8 cellular contexts compared by ENCODE assay signal in genomic region chr1:152459596-152460528, GRCh38. TPM values are rescaled to one million over a fixed set of nuclear protein-coding genes. Genes with fewer than 3 reads are reported as not detected.
DNase-seq lines count a peak whose midpoint lies in the region; ATAC-seq and TF ChIP-seq lines count a peak whose summit lies in the region.

No MANE protein-coding gene starts in this region.

- no peaks in the 10 kb centered on the region for H3K36me3 Mint-ChIP-seq in activated CD8-positive, alpha-beta T cell treated with anti-CD3 and anti-CD28 coated beads for 36 hours (ENCODE audit: low read depth)
- H3K36me3 Mint-ChIP-seq in endothelial cell (ENCODE audit: low read depth, unreplicated experiment) (no peaks in the 10 kb centered on the region), nephron progenitor cell (ENCODE audit: low read depth) (no peaks in the 10 kb centered on the region)

- intact Hi-C loops in activated CD8-positive, alpha-beta T cell treated with anti-CD3 and anti-CD28 coated beads for 36 hours (cut with micrococcal nuclease) = loop anchor here (5.0 kb wide), 2 partner anchors 113 to 408 kb away; no protein-coding TSS in a partner anchor

- H3K9me3 Mint-ChIP-seq in activated CD8-positive, alpha-beta T cell treated with anti-CD3 and anti-CD28 coated beads for 36 hours = no peaks in the 10 kb centered on the region
- no peaks in the 10 kb centered on the region for H3K9me3 Mint-ChIP-seq in endothelial cell (ENCODE audit: unreplicated experiment)
- peaks cover 55% of the 10 kb centered on the region for H3K9me3 Mint-ChIP-seq in nephron progenitor cell

- POLR2A ChIA-PET in activated CD8-positive, alpha-beta T cell treated with anti-CD3 and anti-CD28 coated beads for 36 hours (lab: Charles Lee) = interaction anchor here (1.4 kb wide), 1 partner anchor 271 kb away, joined by 4 read pairs; no protein-coding TSS in a partner anchor

- DNase-seq in AG20443 (ENCODE audit: low spot score) (peak; percentile 69), NCI-H446 (lab: John Stamatoyannopoulos, UW) (peak; percentile 39 to 72), endothelial cell (ENCODE audit: low spot score) (peak; percentile 83), nephron progenitor cell (peak; percentile 47)
- DNase-seq in activated CD8-positive, alpha-beta T cell treated with anti-CD3 and anti-CD28 coated beads for 36 hours = peak; percentile 89
- DNase-seq in stimulated activated naive CD8-positive, alpha-beta T cell treated with anti-CD3 and anti-CD28 coated beads, Interleukin-15, Interleukin-2, amounts not matched to agents 100 U/mL and 50 U/mL, for 24 hours = peak; percentile 84

- peaks cover 31% of the 10 kb centered on the region for H3K4me1 Mint-ChIP-seq in activated CD8-positive, alpha-beta T cell treated with anti-CD3 and anti-CD28 coated beads for 36 hours (ENCODE audit: low read depth)
- peaks cover 6% of the 10 kb centered on the region for H3K4me1 Mint-ChIP-seq in endothelial cell (ENCODE audit: unreplicated experiment)
- H3K4me1 Mint-ChIP-seq in nephron progenitor cell = no peaks in the 10 kb centered on the region

- CTCF ChIA-PET in activated CD8-positive, alpha-beta T cell treated with anti-CD3 and anti-CD28 coated beads for 36 hours (lab: Charles Lee) = interaction anchor here (0.7 to 3.6 kb wide), 28 partner anchors 8 to 760 kb away, joined by 3 to 153 read pairs (median 9); no protein-coding TSS in a partner anchor

- peak; percentile 94 for ATAC-seq in GM18499 (IDR thresholded peaks at IDR 0.05; ENCODE audit: insufficient read depth, unreplicated experiment)
- peak; percentile 96 for ATAC-seq in HG02938 (IDR thresholded peaks at IDR 0.05; ENCODE audit: unreplicated experiment)
- peak; percentile 93 for ATAC-seq in activated CD8-positive, alpha-beta T cell treated with anti-CD3 and anti-CD28 coated beads for 36 hours
- peak; percentile 94 for ATAC-seq in stimulated activated naive CD8-positive, alpha-beta T cell treated with anti-CD3 and anti-CD28 coated beads, Interleukin-15, Interleukin-2, amounts not matched to agents 100 U/mL and 50 U/mL, for 24 hours

- H3K27ac Mint-ChIP-seq in activated CD8-positive, alpha-beta T cell treated with anti-CD3 and anti-CD28 coated beads for 36 hours = peak overlapping the region; percentile 84
- H3K27ac Mint-ChIP-seq in endothelial cell (ENCODE audit: unreplicated experiment) = no peak overlapping the region
- no peak overlapping the region for H3K27ac Mint-ChIP-seq in nephron progenitor cell

- H3K27me3 Mint-ChIP-seq in activated CD8-positive, alpha-beta T cell treated with anti-CD3 and anti-CD28 coated beads for 36 hours = peaks cover 1% of the 10 kb centered on the region
- H3K27me3 Mint-ChIP-seq in endothelial cell (ENCODE audit: unreplicated experiment) = no peaks in the 10 kb centered on the region
- peaks cover 6% of the 10 kb centered on the region for H3K27me3 Mint-ChIP-seq in nephron progenitor cell (ENCODE audit: low read depth, poor library complexity)

- peak overlapping the region; percentile 26 for H3K4me3 Mint-ChIP-seq in activated CD8-positive, alpha-beta T cell treated with anti-CD3 and anti-CD28 coated beads for 36 hours
- H3K4me3 Mint-ChIP-seq in endothelial cell (ENCODE audit: unreplicated experiment) = no peak overlapping the region
- no peak overlapping the region for H3K4me3 Mint-ChIP-seq in nephron progenitor cell

- TF ChIP-seq CTCF in activated CD8-positive, alpha-beta T cell treated with anti-CD3 and anti-CD28 coated beads for 36 hours (IDR thresholded peaks at IDR 0.05) = peak; percentile 90
- TF ChIP-seq CTCF in endothelial cell (IDR thresholded peaks at IDR 0.05; ENCODE audit: unreplicated experiment) (peak; percentile 87), nephron progenitor cell (IDR thresholded peaks at IDR 0.05) (peak; percentile 31)

RNA-seq across cellular contexts. Expression of gene CRNN, which starts 45.8 kb away (rescaled TPM):
- not detected for total RNA-seq in activated CD8-positive, alpha-beta T cell treated with anti-CD3 and anti-CD28 coated beads for 36 hours
- total RNA-seq in endothelial cell (ENCODE audit: unreplicated experiment) = not detected

RNA-seq across cellular contexts. Expression of gene LCE5A, which starts 50.7 kb away (rescaled TPM):
- not detected for total RNA-seq in activated CD8-positive, alpha-beta T cell treated with anti-CD3 and anti-CD28 coated beads for 36 hours
- total RNA-seq in endothelial cell (ENCODE audit: unreplicated experiment) = not detected

RNA-seq across cellular contexts. Expression of gene CRCT1, which starts 54.4 kb away (rescaled TPM):
- not detected for total RNA-seq in activated CD8-positive, alpha-beta T cell treated with anti-CD3 and anti-CD28 coated beads for 36 hours
- total RNA-seq in endothelial cell (ENCODE audit: unreplicated experiment) = not detected

Comparison
In these comparisons a context has a peak if more than half of its experiments do, and no peak if none do; other contexts are left out.
1. Peak in every context shown above with its lines: DNase-seq and ATAC-seq.
2. CTCF ChIP-seq: peak in every context shown above with its lines; median percentile 90 in activated CD8-positive, alpha-beta T cell treated with anti-CD3 and anti-CD28 coated beads for 36 hours; 87 in endothelial cell; 31 in nephron progenitor cell.